Comparison of ENCODE assay signal across 1 cellular context in genomic region chr12:575129-575502, GRCh38.
TF ChIP-seq lines count a peak whose summit lies in the region.

No MANE protein-coding gene starts in this region.

TF ChIP-seq in SK-N-SH, 30 proteins besides CTCF, POLR2A, EP300 and RAD21 (continued from another document):
- no peak for TF ChIP-seq USF2 (IDR thresholded peaks at IDR 0.05; ENCODE audit: borderline replicate concordance, low read depth, low read length)
